Comparison of ENCODE assay signal across 10 cellular contexts in the genomic region with DNA sequence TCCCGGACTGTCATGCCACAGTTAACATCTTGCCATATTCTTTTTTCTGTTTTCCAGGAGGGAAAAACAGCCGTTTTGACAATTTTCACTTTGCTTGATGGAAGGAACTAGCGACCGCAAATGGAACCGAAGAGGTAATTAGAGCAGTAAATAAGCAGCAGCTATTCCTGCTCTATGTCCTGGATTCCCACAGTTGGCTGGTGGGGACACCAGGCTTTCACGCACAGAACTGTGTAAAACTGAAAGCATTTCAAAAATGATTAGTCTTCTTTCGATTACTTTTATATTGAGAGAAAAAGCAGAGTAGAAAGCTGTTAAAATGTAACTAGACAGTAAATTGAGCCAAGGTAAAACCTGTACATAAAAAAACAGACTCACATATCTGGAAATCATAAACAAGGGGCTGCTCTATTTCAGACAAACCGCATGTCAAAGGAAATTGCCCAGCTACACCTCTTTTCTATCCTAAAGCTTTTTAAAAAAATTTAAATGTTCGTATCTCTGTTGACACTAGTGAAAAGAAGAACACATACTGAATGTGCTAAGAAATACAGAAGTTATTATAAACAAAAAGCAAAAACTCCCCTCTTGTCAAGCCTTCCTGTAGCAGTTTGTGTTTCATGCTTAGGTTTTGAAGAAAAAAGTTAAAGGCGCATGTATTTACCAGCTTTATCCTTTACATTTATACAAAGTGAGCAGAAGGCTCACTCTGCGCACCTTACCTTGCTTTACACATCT.
DNase-seq lines count a peak whose midpoint lies in the region; ATAC-seq and TF ChIP-seq lines count a peak whose summit lies in the region.
"Had no signal": no experiment of that assay in that cellular context is flagged by ENCODE, and none has a peak within 500 bp of the region (broad histone marks: within the 10 kb centered on the region; RNA-seq: fewer than 3 reads in every experiment).

No MANE protein-coding gene starts in this region.

- peak overlapping the region; percentile 50 to 89 (median 86) for H3K27ac ChIP-seq in spleen
- H3K27ac ChIP-seq in substantia nigra (ENCODE audit: low read depth, low read length, poor library complexity, severe bottlenecking), result no peak overlapping the region

- no peaks in the 10 kb centered on the region for H3K9me3 ChIP-seq in spleen

- peaks cover 0 to 37% (median 6%) of the 10 kb centered on the region in 6 donors for H3K36me3 ChIP-seq in spleen

- no peaks in the 10 kb centered on the region for H3K9me3 Mint-ChIP-seq in T-helper 2 cell treated with Interferon-gamma antibody and Interleukin-4, amounts not matched to agents 5 μg/mL and 100 μg/mL, for 36 hours
- H3K9me3 Mint-ChIP-seq in activated B cell treated with CpG ODN at 0.5 μM for 24 hours (no peaks in the 10 kb centered on the region), Calu3 (ENCODE audit: low read depth, unreplicated experiment) (no peaks in the 10 kb centered on the region)

- no peak for TF ChIP-seq POLR2A in spleen (IDR thresholded peaks at IDR 0.05)

- no peaks in the 10 kb centered on the region for H3K27me3 Mint-ChIP-seq in T-helper 2 cell treated with Interferon-gamma antibody and Interleukin-4, amounts not matched to agents 5 μg/mL and 100 μg/mL, for 36 hours (ENCODE audit: low read depth)
- H3K27me3 Mint-ChIP-seq in activated B cell treated with CpG ODN at 0.5 μM for 24 hours (no peaks in the 10 kb centered on the region), Calu3 (ENCODE audit: unreplicated experiment) (no peaks in the 10 kb centered on the region)

- peaks cover 25% of the 10 kb centered on the region for H3K36me3 Mint-ChIP-seq in T-helper 2 cell treated with Interferon-gamma antibody and Interleukin-4, amounts not matched to agents 5 μg/mL and 100 μg/mL, for 36 hours (ENCODE audit: low read depth)
- H3K36me3 Mint-ChIP-seq in activated B cell treated with CpG ODN at 0.5 μM for 24 hours (ENCODE audit: low read depth) (peaks cover 36% of the 10 kb centered on the region), Calu3 (ENCODE audit: insufficient read depth, unreplicated experiment) (peaks cover 16% of the 10 kb centered on the region)

- H3K27ac Mint-ChIP-seq in T-helper 2 cell treated with Interferon-gamma antibody and Interleukin-4, amounts not matched to agents 5 μg/mL and 100 μg/mL, for 36 hours, result peak overlapping the region; percentile 91
- H3K27ac Mint-ChIP-seq in activated B cell treated with CpG ODN at 0.5 μM for 24 hours (peak overlapping the region; percentile 47), Calu3 (ENCODE audit: unreplicated experiment) (no peak overlapping the region)

- H3K4me1 Mint-ChIP-seq in T-helper 2 cell treated with Interferon-gamma antibody and Interleukin-4, amounts not matched to agents 5 μg/mL and 100 μg/mL, for 36 hours (ENCODE audit: low read depth), result peaks cover 54% of the 10 kb centered on the region
- peaks cover 87% of the 10 kb centered on the region for H3K4me1 Mint-ChIP-seq in activated B cell treated with CpG ODN at 0.5 μM for 24 hours
- H3K4me1 Mint-ChIP-seq in Calu3 (ENCODE audit: low read depth, unreplicated experiment), result peaks cover 7% of the 10 kb centered on the region

- BruUV-seq in Calu3 (replicated peaks; lab: Mats Ljungman, UMichigan), result no TSS peak

- no peak for DNase-seq in T-helper 2 cell treated with Interferon-gamma antibody and Interleukin-4, amounts not matched to agents 5 μg/mL and 100 μg/mL, for 36 hours (ENCODE audit: low spot score)
- DNase-seq in T-helper 2 cell, result no peak
- no peak for DNase-seq in activated B cell treated with CpG ODN at 0.5 μM for 24 hours
- peak; percentile 72 for DNase-seq in fibroblast of villous mesenchyme (ENCODE audit: low read depth)
- no peak for DNase-seq in spleen
- DNase-seq in NCI-H2171 treated with DMSO at 0.1 percent for 48 hours (lab: John Stamatoyannopoulos, UW), result no peak
- no peak for DNase-seq in substantia nigra (lab: John Stamatoyannopoulos, UW)
- no peak for DNase-seq in Calu3
- DNase-seq: GOT3, NCI-H226 had no signal

- H3K4me3 ChIP-seq in fibroblast of villous mesenchyme (ENCODE audit: low read depth, low read length), result no peak overlapping the region
- no peak overlapping the region for H3K4me3 ChIP-seq in spleen

- TF ChIP-seq CTCF in activated B cell treated with CpG ODN at 0.5 μM for 24 hours (IDR thresholded peaks at IDR 0.05) (no peak), fibroblast of villous mesenchyme (IDR thresholded peaks at IDR 0.05; ENCODE audit: insufficient read depth, low read depth, low read length) (no peak), spleen (IDR thresholded peaks at IDR 0.05 in 8 of 11, conservative IDR thresholded peaks at IDR 0.05 in 3 of 11) (no peak), Calu3 (IDR thresholded peaks at IDR 0.05; ENCODE audit: unreplicated experiment) (no peak)

- H3K4me1 ChIP-seq in spleen, result peaks cover 56 to 100% (median 78%) of the 10 kb centered on the region in 6 donors

- no peaks in the 10 kb centered on the region for H3K27me3 ChIP-seq in spleen (replicated peaks in 1 of 7)

- POLR2A ChIA-PET in activated B cell treated with CpG ODN at 0.5 μM for 24 hours (lab: Charles Lee), result interaction anchor here (0.6 to 1.5 kb wide), 4 partner anchors 14 to 644 kb away, joined by 3 to 6 read pairs (median 4); no protein-coding TSS in a partner anchor

- CTCF ChIA-PET in activated B cell treated with CpG ODN at 0.5 μM for 24 hours (lab: Charles Lee), result interaction anchor here (0.9 to 1.6 kb wide), 5 partner anchors 10 to 24 kb away, joined by 3 to 6 read pairs (median 4); no protein-coding TSS in a partner anchor
- CTCF ChIA-PET in Calu3 (lab: Charles Lee), result no interaction called here

- H3K4me3 Mint-ChIP-seq in T-helper 2 cell treated with Interferon-gamma antibody and Interleukin-4, amounts not matched to agents 5 μg/mL and 100 μg/mL, for 36 hours, result peak overlapping the region; percentile 66
- H3K4me3 Mint-ChIP-seq in activated B cell treated with CpG ODN at 0.5 μM for 24 hours (no peak overlapping the region), Calu3 (ENCODE audit: low read depth, unreplicated experiment) (no peak overlapping the region)

- 78 to 86% (median 81%) methylated on average over 11 of the region's 11 CpGs for WGBS in spleen, 5 donors

- intact Hi-C loops in activated B cell treated with CpG ODN at 0.5 μM for 24 hours (cut with micrococcal nuclease), result no loop called here
- intact Hi-C loops in spleen (cut with DNase I; ENCODE audit: low total_unique reads), result no loop called here
- intact Hi-C loops in Calu3 (cut with micrococcal nuclease; ENCODE audit: unreplicated experiment), result loop anchor here (10.0 kb wide), 1 partner anchor 443 kb away; no protein-coding TSS in a partner anchor

- ATAC-seq in activated B cell treated with CpG ODN at 0.5 μM for 24 hours (ENCODE audit: low read depth), result no peak
